Comparison of ENCODE assay signal across 5 cellular contexts in genomic region chr9:93560991-93561390, GRCh38.
"Had no signal": no experiment of that assay in that cellular context is flagged by ENCODE, and none has a peak within 500 bp of the region (broad histone marks: within the 10 kb centered on the region; RNA-seq: fewer than 3 reads in every experiment).

No MANE protein-coding gene starts in this region.

- ATAC-seq: HepG2, K562 had no signal

- DNase-seq: IMR-90, KBM-7 had no signal

- H3K27me3 Mint-ChIP-seq: IgD-negative memory B cell had no signal

- H3K36me3 Mint-ChIP-seq: IgD-negative memory B cell had no signal

- H3K9me3 Mint-ChIP-seq: IgD-negative memory B cell had no signal

- H3K4me3 Mint-ChIP-seq: IgD-negative memory B cell had no signal

- H3K27ac Mint-ChIP-seq: IgD-negative memory B cell had no signal

- H3K4me3 ChIP-seq: K562 had no signal
